Comparison of ENCODE assay signal across 1 cellular context in genomic region chr18:80108739-80109675, GRCh38.
A peak's percentile ranks its signal among the peaks of the same experiment; 100 is the strongest.
TF ChIP-seq lines count a peak whose summit lies in the region.

ADNP2 (plus strand) TSS chr18:80109262; CDS start chr18:80117543, 8,281 bp downstream.

TF ChIP-seq in HepG2, 621 proteins besides CTCF, POLR2A, EP300 and RAD21 (continued from another document and continues in another):
- TF ChIP-seq ZBTB10 (CRISPR knock-in tag; IDR thresholded peaks at IDR 0.05; ENCODE audit: borderline replicate concordance) = peak; percentile 91
- 0 out of 2 replicates have a peak, but pooled peaks have one; percentile 32 for TF ChIP-seq ZNF777 (CRISPR knock-in tag; IDR thresholded peaks at IDR 0.05)
- no peak for TF ChIP-seq SP1 (IDR thresholded peaks at IDR 0.05)
- TF ChIP-seq SP1 (CRISPR knock-in tag; IDR thresholded peaks at IDR 0.05) = peak; percentile 86
- TF ChIP-seq ZGPAT (CRISPR knock-in tag; IDR thresholded peaks at IDR 0.05) = peak; percentile 46; the same call in 1 of the 2 replicates
- TF ChIP-seq ZNF414 (CRISPR knock-in tag; IDR thresholded peaks at IDR 0.05) = 0 out of 2 replicates have a peak, but pooled peaks have one; percentile 43
- peak in 1 of 2 experiments; percentile 40; a peak in 1 of 4 replicates for TF ChIP-seq KLF16 (CRISPR knock-in tag; IDR thresholded peaks at IDR 0.05)
- TF ChIP-seq SP2 (CRISPR knock-in tag; IDR thresholded peaks at IDR 0.05) = peak; percentile 51
- peak; percentile 42; the same call in 1 of the 2 replicates for TF ChIP-seq MIER3 (CRISPR knock-in tag; IDR thresholded peaks at IDR 0.05; ENCODE audit: borderline replicate concordance)
- TF ChIP-seq ZNF644 (CRISPR knock-in tag; IDR thresholded peaks at IDR 0.05; ENCODE audit: low read depth) = peak; percentile 61; the same call in 1 of the 2 replicates
- peak; percentile 71; the same call in 1 of the 2 replicates for TF ChIP-seq KDM5A (IDR thresholded peaks at IDR 0.05; ENCODE audit: borderline replicate concordance, low read length)
- peak; percentile 26; the same call in 1 of the 2 replicates for TF ChIP-seq ZNF543 (CRISPR knock-in tag; IDR thresholded peaks at IDR 0.05)
- TF ChIP-seq YY1 (IDR thresholded peaks at IDR 0.05; ENCODE audit: insufficient read depth, insufficient replicate concordance, low read depth, low read length) = peak; percentile 91
- TF ChIP-seq ARNT2 (CRISPR knock-in tag; IDR thresholded peaks at IDR 0.05; ENCODE audit: low read depth) = 0 out of 2 replicates have a peak, but pooled peaks have one; percentile 27
- TF ChIP-seq ATF1 (CRISPR knock-in tag; IDR thresholded peaks at IDR 0.05) = peak; percentile 93
- TF ChIP-seq RAD51 (IDR thresholded peaks at IDR 0.05; ENCODE audit: borderline replicate concordance) = peak; percentile 96
- TF ChIP-seq EHMT2 (IDR thresholded peaks at IDR 0.05; ENCODE audit: borderline replicate concordance, low read depth, low read length) = peak; percentile 73; the same call in 1 of the 2 replicates
- TF ChIP-seq ZBTB2 (CRISPR knock-in tag; IDR thresholded peaks at IDR 0.05; ENCODE audit: low read depth) = 0 out of 2 replicates have a peak, but pooled peaks have one; percentile 51
- TF ChIP-seq TFDP1 (CRISPR knock-in tag; IDR thresholded peaks at IDR 0.05; ENCODE audit: borderline replicate concordance) = peak; percentile 23; the same call in 1 of the 2 replicates
- no peak; the same call in 1 of the 2 replicates for TF ChIP-seq ARID4A (CRISPR knock-in tag; IDR thresholded peaks at IDR 0.05; ENCODE audit: borderline replicate concordance)
- 0 out of 2 replicates have a peak, but pooled peaks have one; percentile 24 for TF ChIP-seq ETV5 (CRISPR knock-in tag; IDR thresholded peaks at IDR 0.05; ENCODE audit: borderline replicate concordance)
- TF ChIP-seq ZNF878 (CRISPR knock-in tag; IDR thresholded peaks at IDR 0.05) = no peak
- TF ChIP-seq HOXA3 (CRISPR knock-in tag; IDR thresholded peaks at IDR 0.05) = peak; percentile 57; the same call in 1 of the 2 replicates
- TF ChIP-seq NFYC (CRISPR knock-in tag; IDR thresholded peaks at IDR 0.05) = peak; percentile 79
- peak; percentile 62; the same call in 1 of the 2 replicates for TF ChIP-seq TBX2 (CRISPR knock-in tag; IDR thresholded peaks at IDR 0.05; ENCODE audit: borderline replicate concordance)
- no peak for TF ChIP-seq ZNF7 (CRISPR knock-in tag; IDR thresholded peaks at IDR 0.05)
- TF ChIP-seq SIN3B (IDR thresholded peaks at IDR 0.05; ENCODE audit: low read length) = 0 out of 2 replicates have a peak, but pooled peaks have one; percentile 4
- TF ChIP-seq ELF3 (CRISPR knock-in tag; IDR thresholded peaks at IDR 0.05) = 0 out of 2 replicates have a peak, but pooled peaks have one; percentile 9
- no peak for TF ChIP-seq ZNF776 (CRISPR knock-in tag; IDR thresholded peaks at IDR 0.05)
- TF ChIP-seq RFX5 (IDR thresholded peaks at IDR 0.05; ENCODE audit: low read depth, low read length) = peak; percentile 74; the same call in 1 of the 2 replicates
- TF ChIP-seq ERF (CRISPR knock-in tag; IDR thresholded peaks at IDR 0.05) = peak; percentile 49; the same call in 1 of the 2 replicates
- no peak for TF ChIP-seq RBM39 (IDR thresholded peaks at IDR 0.05; ENCODE audit: low read depth, low read length, poor library complexity, severe bottlenecking)
- peak; percentile 97 for TF ChIP-seq SNAPC4 (CRISPR knock-in tag; IDR thresholded peaks at IDR 0.05)
- TF ChIP-seq MNT (IDR thresholded peaks at IDR 0.05) = peak; percentile 95
- TF ChIP-seq RBFOX2 (IDR thresholded peaks at IDR 0.05; ENCODE audit: low read depth, low read length) = peak; percentile 68
- TF ChIP-seq HNF1B (CRISPR knock-in tag; IDR thresholded peaks at IDR 0.05) = peak; percentile 54
- no peak for TF ChIP-seq ZNF766 (CRISPR knock-in tag; IDR thresholded peaks at IDR 0.05; ENCODE audit: borderline replicate concordance)
- 0 out of 2 replicates have a peak, but pooled peaks have one; percentile 38 for TF ChIP-seq HNRNPL (IDR thresholded peaks at IDR 0.05; ENCODE audit: low read depth, low read length)
- TF ChIP-seq THAP11 (CRISPR knock-in tag; IDR thresholded peaks at IDR 0.05) = peak; percentile 76
